In genomic region chr6:35469711-35470662, GRCh38 we compare ENCODE assay signal across 8 cellular contexts. TPM values are rescaled to one million over a fixed set of nuclear protein-coding genes. Genes with fewer than 3 reads are reported as not detected.
DNase-seq lines count a peak whose midpoint lies in the region; ATAC-seq and TF ChIP-seq lines count a peak whose summit lies in the region.

No MANE protein-coding gene starts in this region.

- peaks cover 34% of the 10 kb centered on the region for H3K36me3 Mint-ChIP-seq in T-helper 1 cell treated with Interleukin-12 subunit alpha and Interleukin-12 subunit beta and Interleukin-4 antibody, amounts not matched to agents 30 μg/mL and 1 μg/mL, for 36 hours (ENCODE audit: low read depth)

- no peaks in the 10 kb centered on the region for H3K27me3 ChIP-seq in prostate gland (replicated peaks; ENCODE audit: insufficient read depth)

- DNase-seq in T-helper 1 cell (no peak), SK-N-DZ (ENCODE audit: low spot score) (peak; percentile 55), erythroblast (lab: John Stamatoyannopoulos, UW) (peak; percentile 32 to 47), prostate gland (ENCODE audit: low spot score) (no peak), NCI-H1436 (lab: John Stamatoyannopoulos, UW) (no peak)

- H3K4me1 Mint-ChIP-seq in T-helper 1 cell treated with Interleukin-12 subunit alpha and Interleukin-12 subunit beta and Interleukin-4 antibody, amounts not matched to agents 30 μg/mL and 1 μg/mL, for 36 hours (ENCODE audit: low read depth) = peaks cover 28% of the 10 kb centered on the region

- TF ChIP-seq POLR2A in erythroblast (IDR thresholded peaks at IDR 0.05; ENCODE audit: low read length) (no peak), prostate gland (IDR thresholded peaks at IDR 0.05) (no peak)

- H3K9me3 Mint-ChIP-seq in T-helper 1 cell treated with Interleukin-12 subunit alpha and Interleukin-12 subunit beta and Interleukin-4 antibody, amounts not matched to agents 30 μg/mL and 1 μg/mL, for 36 hours = no peaks in the 10 kb centered on the region

- intact Hi-C loops in prostate gland (cut with DNase I) = loop anchor here (2.0 kb wide), 2 partner anchors 17 to 27 kb away; partner anchors contain the start of genes FANCE and TEAD3

- H3K4me3 ChIP-seq in prostate gland = peak overlapping the region; percentile 77 to 81

- no peak for ATAC-seq in HG03439 (IDR thresholded peaks at IDR 0.05; ENCODE audit: unreplicated experiment)
- no peak for ATAC-seq in GM19455 (IDR thresholded peaks at IDR 0.05; ENCODE audit: unreplicated experiment)

- no peaks in the 10 kb centered on the region for H3K27me3 Mint-ChIP-seq in T-helper 1 cell treated with Interleukin-12 subunit alpha and Interleukin-12 subunit beta and Interleukin-4 antibody, amounts not matched to agents 30 μg/mL and 1 μg/mL, for 36 hours (ENCODE audit: low read depth)

- H3K27ac ChIP-seq in prostate gland = peak overlapping the region; percentile 90 to 93

- peak overlapping the region; percentile 85 for H3K27ac Mint-ChIP-seq in T-helper 1 cell treated with Interleukin-12 subunit alpha and Interleukin-12 subunit beta and Interleukin-4 antibody, amounts not matched to agents 30 μg/mL and 1 μg/mL, for 36 hours

- no peak for TF ChIP-seq CTCF in prostate gland (IDR thresholded peaks at IDR 0.05)

- peak overlapping the region; percentile 97 for H3K4me3 Mint-ChIP-seq in T-helper 1 cell treated with Interleukin-12 subunit alpha and Interleukin-12 subunit beta and Interleukin-4 antibody, amounts not matched to agents 30 μg/mL and 1 μg/mL, for 36 hours

- H3K9me3 ChIP-seq in prostate gland = no peaks in the 10 kb centered on the region

- H3K36me3 ChIP-seq in prostate gland = no peaks in the 10 kb centered on the region

- WGBS in prostate gland = 26% methylated on average over 18 of the region's 18 CpGs

- no peaks in the 10 kb centered on the region for H3K4me1 ChIP-seq in prostate gland (replicated peaks)

RNA-seq across cellular contexts. Expression of gene RPL10A, which starts 1.8 kb away (rescaled TPM):
- 1,786 and 2,097 TPM in 2 replicates for polyA plus RNA-seq in SK-N-DZ (2014; cell fraction: cytosol; rRNA removed)
- polyA plus RNA-seq in SK-N-DZ (2014; cell fraction: nucleus; rRNA removed) = 1,399 and 1,465 TPM in 2 replicates
- total RNA-seq in prostate gland = 1,000 to 10,000 TPM in 1 of 2 donors, 100 to 1,000 TPM in 1; 897 to 2,172 TPM

RNA-seq across cellular contexts. Expression of gene FANCE, which starts 17.8 kb away (rescaled TPM):
- polyA plus RNA-seq in SK-N-DZ (2014; cell fraction: cytosol; rRNA removed) = 20.3 and 25.9 TPM in 2 replicates
- 16.8 TPM in 2 replicates for polyA plus RNA-seq in SK-N-DZ (2014; cell fraction: nucleus; rRNA removed)
- 10 to 100 TPM in 1 of 2 donors, 1 to 10 TPM in 1; 7.5 to 14.0 TPM for total RNA-seq in prostate gland

RNA-seq across cellular contexts. Expression of gene TEAD3, which starts 26.9 kb away (rescaled TPM):
- polyA plus RNA-seq in SK-N-DZ (2014; cell fraction: cytosol; rRNA removed) = 8.2 and 9.6 TPM in 2 replicates
- 12.2 and 15.4 TPM in 2 replicates for polyA plus RNA-seq in SK-N-DZ (2014; cell fraction: nucleus; rRNA removed)
- total RNA-seq in prostate gland = 10 to 100 TPM; 34.1 to 41.1 TPM

RNA-seq across cellular contexts. Expression of gene TULP1, which starts 42.7 kb away (rescaled TPM):
- not detected in 2 replicates for polyA plus RNA-seq in SK-N-DZ (2014; cell fraction: cytosol; rRNA removed)
- 0.26 and 0.68 TPM in 2 replicates for polyA plus RNA-seq in SK-N-DZ (2014; cell fraction: nucleus; rRNA removed)
- total RNA-seq in prostate gland = under 1 TPM in 1 of 2 donors, not detected in 1; 0.27 TPM

Comparison
In these comparisons a context has a peak if more than half of its experiments do, and no peak if none do; other contexts are left out.
1. DNase-seq: peak in SK-N-DZ (single experiment) and erythroblast (2 of 2); none in T-helper 1 cell (0 of 5), prostate gland (single experiment) and NCI-H1436 (single experiment).